In genomic region chr12:100138048-100138907, GRCh38 we compare ENCODE assay signal across 8 cellular contexts. TPM values are rescaled to one million over a fixed set of nuclear protein-coding genes. Genes with fewer than 3 reads are reported as not detected.
DNase-seq lines count a peak whose midpoint lies in the region; ATAC-seq and TF ChIP-seq lines count a peak whose summit lies in the region.

No MANE protein-coding gene starts in this region.

- H3K4me1 ChIP-seq in Panc1 (ENCODE audit: control insufficient read depth, insufficient read depth, low read length): peaks cover 31% of the 10 kb centered on the region

- TF ChIP-seq CTCF in Panc1 (IDR thresholded peaks at IDR 0.05) (peak; percentile 73), foreskin fibroblast (IDR thresholded peaks at IDR 0.05; ENCODE audit: low read depth, low read length) (no peak)

- H3K9me3 ChIP-seq in Panc1 (ENCODE audit: control insufficient read depth, insufficient read depth, low read depth, low read length): no peaks in the 10 kb centered on the region

- no peak overlapping the region for H3K27ac ChIP-seq in Panc1 (ENCODE audit: low read length)

- in situ Hi-C loops in Panc1 (cut with HindIII; ENCODE audit: low pct_unique_long_range_greater_than_20kb, low sequenced_read_pairs): no loop called here

- no TSS peak for BruUV-seq in Panc1 (replicated peaks; lab: Mats Ljungman, UMichigan)

- POLR2A ChIA-PET in Panc1 (lab: Charles Lee): interaction anchor here (0.6 kb wide), 1 partner anchor 64 kb away, joined by 3 read pairs; no protein-coding TSS in a partner anchor

- no peaks in the 10 kb centered on the region for H3K36me3 ChIP-seq in Panc1 (ENCODE audit: control insufficient read depth, insufficient read depth, low read length)

- CTCF ChIA-PET in Panc1 (lab: Charles Lee): no interaction called here

- intact Hi-C loops in Panc1 (cut with micrococcal nuclease; ENCODE audit: unreplicated experiment): no loop called here

- H3K4me3 ChIP-seq in Panc1 (ENCODE audit: low read depth in 2 of 2, low read length in 2 of 2) (no peak overlapping the region), foreskin fibroblast (ENCODE audit: low read depth in 1 of 2, low read length in 2 of 2) (no peak overlapping the region)

- DNase-seq in D341Med (ENCODE audit: low spot score): peak; percentile 25
- DNase-seq in Panc1 (ENCODE audit: low read depth, low spot score): no peak
- peak; percentile 23 to 57 for DNase-seq in foreskin fibroblast
- DNase-seq in NCI-H2107 treated with DMSO at 0.1 percent for 48 hours (lab: John Stamatoyannopoulos, UW; ENCODE audit: unreplicated experiment): no peak
- DNase-seq in 8988T: no peak
- no peak for DNase-seq in A172 (ENCODE audit: low spot score)

- ATAC-seq in GM21381 (IDR thresholded peaks at IDR 0.05; ENCODE audit: unreplicated experiment): peak; percentile 24
- no peak for ATAC-seq in Panc1
- ATAC-seq in GM19467 (IDR thresholded peaks at IDR 0.05; ENCODE audit: unreplicated experiment): no peak

- H3K27me3 ChIP-seq in Panc1 (ENCODE audit: control insufficient read depth, insufficient read depth, low read length): no peaks in the 10 kb centered on the region

RNA-seq across cellular contexts. Expression of gene BLTP3B, which starts 4.4 kb away (rescaled TPM):
- 32.2 TPM for total RNA-seq in Panc1 (2021; ENCODE audit: unreplicated experiment)
- polyA plus RNA-seq in Panc1 (2012; ENCODE audit: insufficient read length): 6.8 TPM
- total RNA-seq in A172 (2014; rRNA removed; shearing (Covaris generic)): 34.9 and 41.2 TPM in 2 replicates

Comparison
In these comparisons a context has a peak if more than half of its experiments do, and no peak if none do; other contexts are left out.
1. DNase-seq: peak in D341Med (single experiment) and foreskin fibroblast (2 of 2); none in Panc1 (single experiment), NCI-H2107 treated with DMSO at 0.1 percent for 48 hours (single experiment), 8988T (single experiment) and A172 (single experiment).